In the genomic region with DNA sequence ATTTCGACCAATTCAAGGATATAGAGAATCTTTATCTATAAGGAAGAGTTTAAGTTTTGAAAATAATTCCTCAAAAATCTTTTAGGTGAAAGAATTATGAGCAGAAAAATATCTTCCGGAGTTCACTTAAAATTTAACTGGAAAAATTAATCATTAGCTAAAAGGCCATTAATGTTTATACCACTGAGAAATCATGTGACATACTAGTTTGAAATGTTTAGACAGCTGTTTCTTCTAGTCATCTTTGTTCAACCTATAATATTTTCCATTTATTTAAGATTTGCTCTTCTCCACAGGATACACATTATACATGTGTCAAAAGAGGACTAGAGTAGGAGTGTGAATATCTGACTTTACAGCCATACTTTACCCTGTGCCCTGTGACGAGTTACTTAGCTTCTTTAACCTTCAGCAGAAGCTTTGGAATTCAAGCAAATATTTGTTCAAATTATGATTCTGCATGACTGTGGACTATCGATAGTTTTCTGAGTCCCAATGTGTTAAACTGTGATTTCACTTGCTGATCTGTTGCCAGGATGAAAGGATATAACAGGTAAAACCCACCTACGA, we compare ENCODE assay signal across 19 cellular contexts.
A peak's percentile ranks its signal among the peaks of the same experiment; 100 is the strongest.
DNase-seq lines count a peak whose midpoint lies in the region; ATAC-seq, FAIRE-seq and TF ChIP-seq lines count a peak whose summit lies in the region.
"Had no signal": no experiment of that assay in that cellular context is flagged by ENCODE, and none has a peak within 500 bp of the region (broad histone marks: within the 10 kb centered on the region; RNA-seq: fewer than 3 reads in every experiment).

No MANE protein-coding gene starts in this region.

- WGBS in HepG2 (ENCODE audit: low lambda C conversion rate), result 13% methylated on average over 5 of the region's 5 CpGs
- 32% methylated on average over 5 of the region's 5 CpGs for WGBS in right lobe of liver (ENCODE audit: insufficient coverage, low coverage, low lambda C conversion rate, missing lambda C conversion rate)

- CTCF ChIA-PET in HepG2 (lab: Yijun Ruan, JAX; ENCODE audit: low intra/inter-chr PET ratio, low total read pairs), result no interaction called here

- intact Hi-C loops in HepG2 (cut with micrococcal nuclease; ENCODE audit: unreplicated experiment), result no loop called here
- intact Hi-C loops in right lobe of liver (cut with DNase I), result no loop called here

- H3K27me3 ChIP-seq in HepG2 (ENCODE audit: control insufficient read depth in 1 of 2, insufficient read depth in 2 of 2, low read length in 2 of 2) (no peaks in the 10 kb centered on the region), right lobe of liver (no peaks in the 10 kb centered on the region), SJCRH30 (no peaks in the 10 kb centered on the region)

- H3K27me3 Mint-ChIP-seq in chondrocyte (ENCODE audit: low read depth), result no peaks in the 10 kb centered on the region
- H3K27me3 Mint-ChIP-seq: B cell had no signal

- H3K9me3 ChIP-seq in HepG2 (ENCODE audit: low read length) (no peaks in the 10 kb centered on the region), right lobe of liver (no peaks in the 10 kb centered on the region), SJCRH30 (replicated peaks) (no peaks in the 10 kb centered on the region)

- POLR2A ChIA-PET in HepG2 (lab: Yijun Ruan, JAX), result no interaction called here

- TF ChIP-seq RAD21 in HepG2 (CRISPR knock-in tag; IDR thresholded peaks at IDR 0.05), result no peak

- H4K20me1 ChIP-seq in HepG2 (ENCODE audit: insufficient read depth, low read length), result no peaks in the 10 kb centered on the region

- H3K4me1 ChIP-seq in HepG2 (ENCODE audit: insufficient read depth, low read length), result peaks cover 23% of the 10 kb centered on the region
- no peaks in the 10 kb centered on the region for H3K4me1 ChIP-seq in right lobe of liver
- H3K4me1 ChIP-seq in SJCRH30, result peaks cover 7% of the 10 kb centered on the region; the same call in 1 of the 2 replicates

- H3K4me3 ChIP-seq in HepG2 (replicated peaks in 1 of 3; ENCODE audit: insufficient read depth in 1 of 3, low read depth in 2 of 3, low read length in 3 of 3) (no peak overlapping the region), right lobe of liver (no peak overlapping the region), SJCRH30 (no peak overlapping the region)
- H3K4me3 ChIP-seq: GM12878 had no signal

- no peak overlapping the region for H2AFZ ChIP-seq in HepG2 (ENCODE audit: low read length)

- DNase-seq in HepG2 (ENCODE audit: low spot score) (peak; percentile 5), right lobe of liver (no peak), SJCRH30 (peak in 1 of 2 experiments; percentile 6), kidney tubule cell (ENCODE audit: low spot score) (peak; percentile 4), chondrocyte (ENCODE audit: low spot score) (no peak), SW480 (ENCODE audit: low spot score) (no peak), SIG-M5 (lab: John Stamatoyannopoulos, UW) (no peak)
- DNase-seq: EL, GOT3, MV-4-11, NCI-H187 treated with DMSO at 0.1 percent for 48 hours, NCI-H2227 treated with DMSO at 0.1 percent for 48 hours, NCI-H524 had no signal

- H3K9me3 Mint-ChIP-seq in chondrocyte (ENCODE audit: low read depth), result no peaks in the 10 kb centered on the region

- H3K36me3 Mint-ChIP-seq in chondrocyte (ENCODE audit: low read depth), result peaks cover 2% of the 10 kb centered on the region

- no peak overlapping the region for H3K27ac Mint-ChIP-seq in chondrocyte (ENCODE audit: unreplicated experiment)
- H3K27ac Mint-ChIP-seq: B cell had no signal

- TF ChIP-seq CTCF in HepG2 (CRISPR knock-in tag; IDR thresholded peaks at IDR 0.05) (no peak), right lobe of liver (IDR thresholded peaks at IDR 0.05) (no peak), chondrocyte (IDR thresholded peaks at IDR 0.05) (no peak)

- no peak for TF ChIP-seq POLR2A in HepG2 (IDR thresholded peaks at IDR 0.05; ENCODE audit: insufficient read depth in 1 of 2, low read depth in 2 of 2, low read length in 2 of 2)
- TF ChIP-seq POLR2A in right lobe of liver (IDR thresholded peaks at IDR 0.05), result no peak

- no peak for FAIRE-seq in HepG2 (lab: Jason Lieb, UNC)
- FAIRE-seq: GM12878, HTR-8/SVneo had no signal

- in situ Hi-C loops in HepG2 (cut with HindIII; ENCODE audit: extremely low pct_ligation_motif_present, low pct_unique_long_range_greater_than_20kb), result no loop called here

- no peak overlapping the region for H3K4me3 Mint-ChIP-seq in chondrocyte (ENCODE audit: unreplicated experiment)
- H3K4me3 Mint-ChIP-seq: B cell had no signal

- no peak overlapping the region for H3K9ac ChIP-seq in HepG2 (ENCODE audit: insufficient read depth, low read depth, low read length)

- no TSS peak for BruUV-seq in HepG2 (replicated peaks; lab: Mats Ljungman, UMichigan)

- H3K4me2 ChIP-seq in HepG2 (ENCODE audit: low read depth, low read length), result peak overlapping the region; percentile 33; the same call in 1 of the 2 replicates

- TF ChIP-seq EP300 in HepG2 (IDR thresholded peaks at IDR 0.05; ENCODE audit: low read depth in 2 of 2, low read length in 2 of 2) (no peak), HepG2 (CRISPR knock-in tag; IDR thresholded peaks at IDR 0.05; ENCODE audit: borderline replicate concordance) (no peak)

- peak; percentile 71 for ATAC-seq in HepG2
- no peak for ATAC-seq in right lobe of liver
- no peak for ATAC-seq in GM18870 (IDR thresholded peaks at IDR 0.05; ENCODE audit: unreplicated experiment)
- ATAC-seq: GM12878, HCT116 had no signal

- no peak overlapping the region for H3K27ac ChIP-seq in HepG2 (ENCODE audit: extremely low read length, insufficient read depth, low read length)
- H3K27ac ChIP-seq in right lobe of liver, result no peak overlapping the region
- peak overlapping the region; percentile 10; the same call in 1 of the 2 replicates for H3K27ac ChIP-seq in SJCRH30
- H3K27ac ChIP-seq: 22Rv1 had no signal

- H3K36me3 ChIP-seq in HepG2 (replicated peaks in 1 of 2; ENCODE audit: control insufficient read depth in 1 of 2, insufficient read depth in 2 of 2, low read length in 2 of 2), result no peaks in the 10 kb centered on the region
- H3K36me3 ChIP-seq in right lobe of liver, result no peaks in the 10 kb centered on the region
- H3K36me3 ChIP-seq in SJCRH30, result no peaks in the 10 kb centered on the region

- H3K79me2 ChIP-seq in HepG2 (ENCODE audit: insufficient read depth, low read length), result no peaks in the 10 kb centered on the region

- peaks cover 10% of the 10 kb centered on the region for H3K4me1 Mint-ChIP-seq in chondrocyte (ENCODE audit: low read depth)
- H3K4me1 Mint-ChIP-seq: B cell had no signal

TF ChIP-seq in HepG2, 621 proteins besides CTCF, POLR2A, EP300 and RAD21 (continues in another document):
- TF ChIP-seq MYPOP (CRISPR knock-in tag; IDR thresholded peaks at IDR 0.05) (no peak), TBX3 (IDR thresholded peaks at IDR 0.05; ENCODE audit: borderline replicate concordance) (no peak), KDM6A (CRISPR knock-in tag; IDR thresholded peaks at IDR 0.05; ENCODE audit: low read depth) (peak; percentile 27; the same call in 1 of the 2 replicates), JDP2 (CRISPR knock-in tag; IDR thresholded peaks at IDR 0.05; ENCODE audit: borderline replicate concordance) (no peak), ISX (CRISPR knock-in tag; conservative IDR thresholded peaks at IDR 0.05) (no peak), HNRNPUL1 (IDR thresholded peaks at IDR 0.05; ENCODE audit: low read depth, low read length) (0 out of 2 replicates have a peak, but pooled peaks have one; percentile 35), ZNF484 (CRISPR knock-in tag; IDR thresholded peaks at IDR 0.05; ENCODE audit: borderline replicate concordance, low read depth) (no peak), HNF1A (IDR thresholded peaks at IDR 0.05; ENCODE audit: low read depth) (peak; percentile 66), HNF1A (CRISPR knock-in tag; IDR thresholded peaks at IDR 0.05; ENCODE audit: borderline replicate concordance) (peak; percentile 41; the same call in 1 of the 2 replicates)

Comparison
In these comparisons a context has a peak if more than half of its experiments do, and no peak if none do; other contexts are left out.
1. DNase-seq: peak in HepG2 (single experiment) and kidney tubule cell (single experiment); none in right lobe of liver (0 of 3), chondrocyte (single experiment), SW480 (single experiment) and SIG-M5 (single experiment).